Comparison of ENCODE assay signal across 1 cellular context in the genomic region with DNA sequence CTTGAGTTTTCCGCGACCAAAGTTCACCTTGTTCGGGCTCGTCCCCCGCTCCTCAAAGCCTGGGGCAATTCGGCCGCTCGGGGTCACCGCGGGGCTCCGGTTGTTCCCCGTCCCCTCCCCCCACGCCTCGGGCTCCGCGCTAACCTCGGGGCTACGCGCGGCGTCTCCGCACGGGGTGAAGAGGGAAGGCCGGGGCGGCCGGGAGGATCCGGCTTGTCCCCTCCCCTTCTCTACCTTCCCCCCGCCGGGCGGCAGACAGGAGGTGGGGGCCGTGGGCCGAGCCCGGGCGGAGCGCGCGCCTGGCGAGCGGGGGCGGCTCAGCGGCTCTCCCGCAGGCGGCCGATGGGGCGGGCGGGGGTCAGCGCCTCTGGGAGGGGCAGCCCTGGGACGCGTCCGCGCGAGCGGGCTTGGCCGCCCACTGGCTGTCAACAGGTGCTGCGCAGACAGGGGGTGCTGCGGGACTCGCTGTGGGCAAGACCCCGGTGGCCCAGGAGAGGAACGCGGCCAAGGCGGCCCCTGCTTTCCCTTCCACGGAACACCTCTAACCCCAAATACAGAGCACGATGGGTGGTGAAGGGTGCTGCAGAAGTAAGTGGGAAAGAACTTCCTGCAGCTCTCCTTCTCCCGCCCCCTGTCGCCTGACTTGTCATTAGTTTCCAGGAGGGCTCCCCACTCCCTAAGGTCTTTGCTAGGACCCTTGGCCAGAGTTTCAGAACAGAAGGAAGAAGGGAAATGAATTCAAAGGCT.
TF ChIP-seq lines count a peak whose summit lies in the region.

A gene with protein sequence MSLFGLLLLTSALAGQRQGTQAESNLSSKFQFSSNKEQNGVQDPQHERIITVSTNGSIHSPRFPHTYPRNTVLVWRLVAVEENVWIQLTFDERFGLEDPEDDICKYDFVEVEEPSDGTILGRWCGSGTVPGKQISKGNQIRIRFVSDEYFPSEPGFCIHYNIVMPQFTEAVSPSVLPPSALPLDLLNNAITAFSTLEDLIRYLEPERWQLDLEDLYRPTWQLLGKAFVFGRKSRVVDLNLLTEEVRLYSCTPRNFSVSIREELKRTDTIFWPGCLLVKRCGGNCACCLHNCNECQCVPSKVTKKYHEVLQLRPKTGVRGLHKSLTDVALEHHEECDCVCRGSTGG (minus strand): TSS at position 177 of the 747 bp plus-strand sequence. CDS start 896 bp downstream, outside the sequence.

TF ChIP-seq in HepG2, 621 proteins besides CTCF, POLR2A, EP300 and RAD21 (continued from another document):
- TF ChIP-seq, protein P1, sequence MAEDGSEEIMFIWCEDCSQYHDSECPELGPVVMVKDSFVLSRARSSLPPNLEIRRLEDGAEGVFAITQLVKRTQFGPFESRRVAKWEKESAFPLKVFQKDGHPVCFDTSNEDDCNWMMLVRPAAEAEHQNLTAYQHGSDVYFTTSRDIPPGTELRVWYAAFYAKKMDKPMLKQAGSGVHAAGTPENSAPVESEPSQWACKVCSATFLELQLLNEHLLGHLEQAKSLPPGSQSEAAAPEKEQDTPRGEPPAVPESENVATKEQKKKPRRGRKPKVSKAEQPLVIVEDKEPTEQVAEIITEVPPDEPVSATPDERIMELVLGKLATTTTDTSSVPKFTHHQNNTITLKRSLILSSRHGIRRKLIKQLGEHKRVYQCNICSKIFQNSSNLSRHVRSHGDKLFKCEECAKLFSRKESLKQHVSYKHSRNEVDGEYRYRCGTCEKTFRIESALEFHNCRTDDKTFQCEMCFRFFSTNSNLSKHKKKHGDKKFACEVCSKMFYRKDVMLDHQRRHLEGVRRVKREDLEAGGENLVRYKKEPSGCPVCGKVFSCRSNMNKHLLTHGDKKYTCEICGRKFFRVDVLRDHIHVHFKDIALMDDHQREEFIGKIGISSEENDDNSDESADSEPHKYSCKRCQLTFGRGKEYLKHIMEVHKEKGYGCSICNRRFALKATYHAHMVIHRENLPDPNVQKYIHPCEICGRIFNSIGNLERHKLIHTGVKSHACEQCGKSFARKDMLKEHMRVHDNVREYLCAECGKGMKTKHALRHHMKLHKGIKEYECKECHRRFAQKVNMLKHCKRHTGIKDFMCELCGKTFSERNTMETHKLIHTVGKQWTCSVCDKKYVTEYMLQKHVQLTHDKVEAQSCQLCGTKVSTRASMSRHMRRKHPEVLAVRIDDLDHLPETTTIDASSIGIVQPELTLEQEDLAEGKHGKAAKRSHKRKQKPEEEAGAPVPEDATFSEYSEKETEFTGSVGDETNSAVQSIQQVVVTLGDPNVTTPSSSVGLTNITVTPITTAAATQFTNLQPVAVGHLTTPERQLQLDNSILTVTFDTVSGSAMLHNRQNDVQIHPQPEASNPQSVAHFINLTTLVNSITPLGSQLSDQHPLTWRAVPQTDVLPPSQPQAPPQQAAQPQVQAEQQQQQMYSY (CRISPR knock-in tag; IDR thresholded peaks at IDR 0.05): 0 out of 2 replicates have a peak, but pooled peaks have one; percentile 47
- no peak for TF ChIP-seq LCORL (IDR thresholded peaks at IDR 0.05)
- 0 out of 2 replicates have a peak, but pooled peaks have one; percentile 10 for TF ChIP-seq LCORL (CRISPR knock-in tag; IDR thresholded peaks at IDR 0.05)
- TF ChIP-seq SOX5 (CRISPR knock-in tag; IDR thresholded peaks at IDR 0.05; ENCODE audit: borderline replicate concordance): peak; percentile 28; the same call in 1 of the 2 replicates
- peak; percentile 52 for TF ChIP-seq ASH2L (IDR thresholded peaks at IDR 0.05; ENCODE audit: insufficient read length, low read depth, low read length)
- 0 out of 2 replicates have a peak, but pooled peaks have one; percentile 49 for TF ChIP-seq TMF1 (CRISPR knock-in tag; IDR thresholded peaks at IDR 0.05; ENCODE audit: low read depth)
- TF ChIP-seq KDM3A (CRISPR knock-in tag; IDR thresholded peaks at IDR 0.05; ENCODE audit: low read depth): peak; percentile 39; the same call in 1 of the 2 replicates
- TF ChIP-seq KMT2B (CRISPR knock-in tag; IDR thresholded peaks at IDR 0.05): peak; percentile 53; the same call in 1 of the 2 replicates
- 0 out of 2 replicates have a peak, but pooled peaks have one; percentile 58 for TF ChIP-seq ZSCAN21 (CRISPR knock-in tag; IDR thresholded peaks at IDR 0.05; ENCODE audit: borderline replicate concordance)
- no peak for TF ChIP-seq ZNF746 (CRISPR knock-in tag; IDR thresholded peaks at IDR 0.05)
- no peak for TF ChIP-seq ZSCAN31 (CRISPR knock-in tag; IDR thresholded peaks at IDR 0.05; ENCODE audit: low read depth)
- TF ChIP-seq, protein P2, sequence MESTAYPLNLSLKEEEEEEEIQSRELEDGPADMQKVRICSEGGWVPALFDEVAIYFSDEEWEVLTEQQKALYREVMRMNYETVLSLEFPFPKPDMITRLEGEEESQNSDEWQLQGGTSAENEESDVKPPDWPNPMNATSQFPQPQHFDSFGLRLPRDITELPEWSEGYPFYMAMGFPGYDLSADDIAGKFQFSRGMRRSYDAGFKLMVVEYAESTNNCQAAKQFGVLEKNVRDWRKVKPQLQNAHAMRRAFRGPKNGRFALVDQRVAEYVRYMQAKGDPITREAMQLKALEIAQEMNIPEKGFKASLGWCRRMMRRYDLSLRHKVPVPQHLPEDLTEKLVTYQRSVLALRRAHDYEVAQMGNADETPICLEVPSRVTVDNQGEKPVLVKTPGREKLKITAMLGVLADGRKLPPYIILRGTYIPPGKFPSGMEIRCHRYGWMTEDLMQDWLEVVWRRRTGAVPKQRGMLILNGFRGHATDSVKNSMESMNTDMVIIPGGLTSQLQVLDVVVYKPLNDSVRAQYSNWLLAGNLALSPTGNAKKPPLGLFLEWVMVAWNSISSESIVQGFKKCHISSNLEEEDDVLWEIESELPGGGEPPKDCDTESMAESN (CRISPR knock-in tag; conservative IDR thresholded peaks at IDR 0.05): peak; percentile 50; the same call in 1 of the 2 replicates
- TF ChIP-seq, protein P3, sequence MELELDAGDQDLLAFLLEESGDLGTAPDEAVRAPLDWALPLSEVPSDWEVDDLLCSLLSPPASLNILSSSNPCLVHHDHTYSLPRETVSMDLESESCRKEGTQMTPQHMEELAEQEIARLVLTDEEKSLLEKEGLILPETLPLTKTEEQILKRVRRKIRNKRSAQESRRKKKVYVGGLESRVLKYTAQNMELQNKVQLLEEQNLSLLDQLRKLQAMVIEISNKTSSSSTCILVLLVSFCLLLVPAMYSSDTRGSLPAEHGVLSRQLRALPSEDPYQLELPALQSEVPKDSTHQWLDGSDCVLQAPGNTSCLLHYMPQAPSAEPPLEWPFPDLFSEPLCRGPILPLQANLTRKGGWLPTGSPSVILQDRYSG (CRISPR knock-in tag; IDR thresholded peaks at IDR 0.05): no peak
- no peak for TF ChIP-seq ZFP41 (CRISPR knock-in tag; IDR thresholded peaks at IDR 0.05; ENCODE audit: borderline replicate concordance)
- TF ChIP-seq ZNF501 (CRISPR knock-in tag; IDR thresholded peaks at IDR 0.05): 0 out of 2 replicates have a peak, but pooled peaks have one; percentile 46
- no peak for TF ChIP-seq ZNF607 (CRISPR knock-in tag; IDR thresholded peaks at IDR 0.05; ENCODE audit: borderline replicate concordance)
- TF ChIP-seq RBM39 (IDR thresholded peaks at IDR 0.05; ENCODE audit: low read depth, low read length, poor library complexity, severe bottlenecking): peak; percentile 19
- TF ChIP-seq, protein P4, sequence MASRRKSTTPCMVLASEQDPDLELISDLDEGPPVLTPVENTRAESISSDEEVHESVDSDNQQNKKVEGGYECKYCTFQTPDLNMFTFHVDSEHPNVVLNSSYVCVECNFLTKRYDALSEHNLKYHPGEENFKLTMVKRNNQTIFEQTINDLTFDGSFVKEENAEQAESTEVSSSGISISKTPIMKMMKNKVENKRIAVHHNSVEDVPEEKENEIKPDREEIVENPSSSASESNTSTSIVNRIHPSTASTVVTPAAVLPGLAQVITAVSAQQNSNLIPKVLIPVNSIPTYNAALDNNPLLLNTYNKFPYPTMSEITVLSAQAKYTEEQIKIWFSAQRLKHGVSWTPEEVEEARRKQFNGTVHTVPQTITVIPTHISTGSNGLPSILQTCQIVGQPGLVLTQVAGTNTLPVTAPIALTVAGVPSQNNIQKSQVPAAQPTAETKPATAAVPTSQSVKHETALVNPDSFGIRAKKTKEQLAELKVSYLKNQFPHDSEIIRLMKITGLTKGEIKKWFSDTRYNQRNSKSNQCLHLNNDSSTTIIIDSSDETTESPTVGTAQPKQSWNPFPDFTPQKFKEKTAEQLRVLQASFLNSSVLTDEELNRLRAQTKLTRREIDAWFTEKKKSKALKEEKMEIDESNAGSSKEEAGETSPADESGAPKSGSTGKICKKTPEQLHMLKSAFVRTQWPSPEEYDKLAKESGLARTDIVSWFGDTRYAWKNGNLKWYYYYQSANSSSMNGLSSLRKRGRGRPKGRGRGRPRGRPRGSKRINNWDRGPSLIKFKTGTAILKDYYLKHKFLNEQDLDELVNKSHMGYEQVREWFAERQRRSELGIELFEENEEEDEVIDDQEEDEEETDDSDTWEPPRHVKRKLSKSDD (CRISPR knock-in tag; IDR thresholded peaks at IDR 0.05; ENCODE audit: low read depth): no peak
- 0 out of 2 replicates have a peak, but pooled peaks have one; percentile 22 for TF ChIP-seq DR1 (CRISPR knock-in tag; IDR thresholded peaks at IDR 0.05)
- TF ChIP-seq ZNF562 (CRISPR knock-in tag; IDR thresholded peaks at IDR 0.05; ENCODE audit: borderline replicate concordance): no peak
- no peak for TF ChIP-seq NCOA5 (CRISPR knock-in tag; IDR thresholded peaks at IDR 0.05)
- TF ChIP-seq ZNF747 (CRISPR knock-in tag; IDR thresholded peaks at IDR 0.05; ENCODE audit: borderline replicate concordance): peak; percentile 27; the same call in 1 of the 2 replicates
- TF ChIP-seq HES4 (CRISPR knock-in tag; IDR thresholded peaks at IDR 0.05; ENCODE audit: borderline replicate concordance): peak; percentile 53; the same call in 1 of the 2 replicates
- TF ChIP-seq RFX5 (IDR thresholded peaks at IDR 0.05; ENCODE audit: low read depth, low read length): peak; percentile 89
- TF ChIP-seq HNF4A (CRISPR knock-in tag; IDR thresholded peaks at IDR 0.05): peak; percentile 68
- TF ChIP-seq ATF7 (IDR thresholded peaks at IDR 0.05): no peak
- no peak for TF ChIP-seq ATF7 (CRISPR knock-in tag; IDR thresholded peaks at IDR 0.05)
- TF ChIP-seq TCF7L2 (IDR thresholded peaks at IDR 0.05; ENCODE audit: low read depth, low read length): no peak
